ENCODE assay signal across 1 cellular context in genomic region chr17:17120294-17120693, GRCh38.
TF ChIP-seq lines count a peak whose summit lies in the region.

No MANE protein-coding gene starts in this region.

TF ChIP-seq in SK-N-SH, 30 proteins besides CTCF, POLR2A, EP300 and RAD21 (continued from another document):
- TF ChIP-seq PBX3 (IDR thresholded peaks at IDR 0.05) (no peak), ZBTB33 (IDR thresholded peaks at IDR 0.05; ENCODE audit: borderline replicate concordance, low read depth) (no peak), FOSL2 (IDR thresholded peaks at IDR 0.05; ENCODE audit: borderline replicate concordance, low read depth) (no peak), YY1 (IDR thresholded peaks at IDR 0.05; ENCODE audit: low read depth) (no peak), MEF2A (IDR thresholded peaks at IDR 0.05; ENCODE audit: borderline replicate concordance, low read depth) (no peak), TEAD4 (IDR thresholded peaks at IDR 0.05; ENCODE audit: borderline replicate concordance, insufficient read depth) (no peak)
